In genomic region chr3:121918779-121919483, GRCh38 we compare ENCODE assay signal across 1 cellular context.
TF ChIP-seq lines count a peak whose summit lies in the region.

No MANE protein-coding gene starts in this region.

TF ChIP-seq in IMR-90, 13 proteins besides CTCF, POLR2A, EP300 and RAD21 (continued from another document):
- no peak for TF ChIP-seq FOS (IDR thresholded peaks at IDR 0.05; ENCODE audit: low read depth, low read length)
- no peak for TF ChIP-seq MAFK (IDR thresholded peaks at IDR 0.05; ENCODE audit: low read depth, low read length)
TF ChIP-seq in IMR-90: peak in this region for 0.
